16 cellular contexts compared by ENCODE assay signal in genomic region chr17:77370536-77370935, GRCh38.
DNase-seq lines count a peak whose midpoint lies in the region; ATAC-seq, FAIRE-seq and TF ChIP-seq lines count a peak whose summit lies in the region.
"Had no signal": no experiment of that assay in that cellular context is flagged by ENCODE, and none has a peak within 500 bp of the region (broad histone marks: within the 10 kb centered on the region; RNA-seq: fewer than 3 reads in every experiment).

No MANE protein-coding gene starts in this region.

- H3K9ac ChIP-seq in IMR-90 (ENCODE audit: low read depth, low read length) = no peak overlapping the region

- 0 out of 3 replicates have a peak overlapping the region, but pooled peaks have one; percentile 10 for H2BK15ac ChIP-seq in IMR-90 (ENCODE audit: low read depth, low read length)

- no peak overlapping the region for H3K27ac Mint-ChIP-seq in activated CD4-positive, alpha-beta T cell treated with anti-CD3 and anti-CD28 coated beads, Interleukin-2, amount 10 ng/mL, durations not matched to agents 7 days and 5 days

- H3K27me3 ChIP-seq in IMR-90 (ENCODE audit: control insufficient read depth, insufficient read depth, low read length) (no peaks in the 10 kb centered on the region), ovary (no peaks in the 10 kb centered on the region), brain microvascular endothelial cell (replicated peaks) (no peaks in the 10 kb centered on the region)
- H3K27me3 ChIP-seq: BE2C had no signal

- no peak overlapping the region for H2BK5ac ChIP-seq in IMR-90 (ENCODE audit: low read depth, low read length, poor library complexity, severe bottlenecking)

- no peak overlapping the region for H2AK9ac ChIP-seq in IMR-90 (replicated peaks; ENCODE audit: low read depth, low read length, poor library complexity)

- no peaks in the 10 kb centered on the region for H3K9me3 Mint-ChIP-seq in activated CD4-positive, alpha-beta T cell treated with anti-CD3 and anti-CD28 coated beads, Interleukin-2, amount 10 ng/mL, durations not matched to agents 7 days and 5 days
- H3K9me3 Mint-ChIP-seq: effector memory CD8-positive, alpha-beta T cell had no signal

- in situ Hi-C loops in IMR-90 (cut with MboI; ENCODE audit: low sequenced_read_pairs) = no loop called here
- in situ Hi-C loops in brain microvascular endothelial cell (cut with HindIII; ENCODE audit: low pct_ligation_motif_present, low sequenced_read_pairs) = no loop called here

- no peak overlapping the region for H3K18ac ChIP-seq in IMR-90 (ENCODE audit: low read depth, low read length)

- H3K4me2 ChIP-seq in A549 = no peak overlapping the region
- H3K4me2 ChIP-seq in IMR-90 (ENCODE audit: low read depth, low read length) = no peak overlapping the region

- peaks cover 57% of the 10 kb centered on the region for H3K4me1 Mint-ChIP-seq in activated CD4-positive, alpha-beta T cell treated with anti-CD3 and anti-CD28 coated beads, Interleukin-2, amount 10 ng/mL, durations not matched to agents 7 days and 5 days

- no peak overlapping the region for H2AK5ac ChIP-seq in IMR-90 (ENCODE audit: low read depth, low read length)

- H2BK120ac ChIP-seq in IMR-90 (ENCODE audit: low read depth, low read length) = peak overlapping the region; percentile 20; the same call in 1 of the 2 replicates

- no peak overlapping the region for H2AFZ ChIP-seq in IMR-90 (replicated peaks; ENCODE audit: low read length, poor library complexity)

- H3K4me3 ChIP-seq in A549 = no peak overlapping the region
- H3K4me3 ChIP-seq in IMR-90 (ENCODE audit: insufficient read depth, low read depth, low read length) = no peak overlapping the region
- H3K4me3 ChIP-seq in ovary = no peak overlapping the region
- no peak overlapping the region for H3K4me3 ChIP-seq in brain microvascular endothelial cell (ENCODE audit: low read depth, low read length)

- 84% methylated on average over 9 of the region's 9 CpGs for WGBS in A549 (ENCODE audit: missing lambda C conversion rate)
- WGBS in IMR-90 (ENCODE audit: extremely low coverage in 2 of 2, insufficient read length in 1 of 2), 2 experiments = 86% methylated on average over 3 of the region's 9 CpGs; no CpG with 5 or more reads in 1 of the 2 experiments
- WGBS in ovary, 3 donors = 60 to 78% (median 65%) methylated on average over 9 of the region's 9 CpGs

- H4K5ac ChIP-seq in IMR-90 (ENCODE audit: low read depth, low read length) = no peak overlapping the region

- H3K36me3 Mint-ChIP-seq in activated CD4-positive, alpha-beta T cell treated with anti-CD3 and anti-CD28 coated beads, Interleukin-2, amount 10 ng/mL, durations not matched to agents 7 days and 5 days (ENCODE audit: low read depth) = peaks cover 14% of the 10 kb centered on the region

- peaks cover 7% of the 10 kb centered on the region for H3K27me3 Mint-ChIP-seq in activated CD4-positive, alpha-beta T cell treated with anti-CD3 and anti-CD28 coated beads, Interleukin-2, amount 10 ng/mL, durations not matched to agents 7 days and 5 days
- H3K27me3 Mint-ChIP-seq: effector memory CD8-positive, alpha-beta T cell had no signal

- H3K14ac ChIP-seq in IMR-90 (replicated peaks; ENCODE audit: low read depth, low read length) = peak overlapping the region; percentile 74; the same call in 1 of the 2 replicates

- TF ChIP-seq EP300 in A549 (IDR thresholded peaks at IDR 0.05) (no peak), ovary (IDR thresholded peaks at IDR 0.05) (no peak)

- H3K4me1 ChIP-seq in A549 (peaks cover 83% of the 10 kb centered on the region), IMR-90 (ENCODE audit: control insufficient read depth, insufficient read depth, low read length) (peaks cover 36% of the 10 kb centered on the region), ovary (ENCODE audit: insufficient read depth) (peaks cover 37% of the 10 kb centered on the region)

- H3K36me3 ChIP-seq in IMR-90 (ENCODE audit: control insufficient read depth, insufficient read depth, low read length) = no peaks in the 10 kb centered on the region; the same call in 1 of the 2 replicates
- no peaks in the 10 kb centered on the region for H3K36me3 ChIP-seq in ovary
- H3K36me3 ChIP-seq in brain microvascular endothelial cell (replicated peaks) = no peaks in the 10 kb centered on the region
- H3K36me3 ChIP-seq: BE2C had no signal

- intact Hi-C loops in IMR-90 (cut with micrococcal nuclease) = loop anchor here (5.0 kb wide), 1 partner anchor 278 kb away; no protein-coding TSS in a partner anchor
- intact Hi-C loops in ovary (cut with DNase I) = loop anchor here in 1 of 4 donors (10.0 kb wide), 1 partner anchor 54 kb away; no protein-coding TSS in a partner anchor

- CTCF ChIA-PET in A549 (lab: Yijun Ruan, JAX) (interaction anchor here (0.8 to 1.9 kb wide), 4 partner anchors 35 to 59 kb away, joined by 3 to 8 read pairs (median 4); no protein-coding TSS in a partner anchor), IMR-90 (lab: Yijun Ruan, JAX) (no interaction called here)
- CTCF ChIA-PET in activated CD4-positive, alpha-beta T cell treated with anti-CD3 and anti-CD28 coated beads, Interleukin-2, amount 10 ng/mL, durations not matched to agents 7 days and 5 days (lab: Charles Lee) = interaction anchor here (0.7 to 1.5 kb wide), 8 partner anchors 12 to 124 kb away, joined by 3 to 5 read pairs (median 3); no protein-coding TSS in a partner anchor

- peak overlapping the region; percentile 3 to 54; a peak in 4 of 6 replicates for H3K27ac ChIP-seq in A549
- H3K27ac ChIP-seq in IMR-90 (ENCODE audit: insufficient read depth, low read length) = no peak overlapping the region
- peak overlapping the region; percentile 4 for H3K27ac ChIP-seq in epithelial cell of prostate
- peak overlapping the region in 1 of 2 donors; percentile 89 for H3K27ac ChIP-seq in ovary
- no peak overlapping the region for H3K27ac ChIP-seq in brain microvascular endothelial cell
- H3K27ac ChIP-seq: HL-60 had no signal

- TF ChIP-seq RAD21 in A549 (conservative IDR thresholded peaks at IDR 0.05 in 1 of 2, IDR thresholded peaks at IDR 0.05 in 1 of 2) = no peak
- no peak for TF ChIP-seq RAD21 in IMR-90 (IDR thresholded peaks at IDR 0.05; ENCODE audit: low read length)

- dilution Hi-C loops in IMR-90 (cut with HindIII; ENCODE audit: low sequenced_read_pairs, unreplicated experiment) = no loop called here

- POLR2A ChIA-PET in A549 (lab: Yijun Ruan, JAX) (no interaction called here), IMR-90 (lab: Charles Lee; ENCODE audit: unreplicated experiment) (interaction anchor here (0.6 kb wide), 1 partner anchor 66 kb away, joined by 6 read pairs; no protein-coding TSS in a partner anchor)
- POLR2A ChIA-PET in activated CD4-positive, alpha-beta T cell treated with anti-CD3 and anti-CD28 coated beads, Interleukin-2, amount 10 ng/mL, durations not matched to agents 7 days and 5 days (lab: Charles Lee) = no interaction called here

- peak overlapping the region; percentile 24 for H4K91ac ChIP-seq in IMR-90 (ENCODE audit: insufficient read depth, low read depth, low read length)

- H4K20me1 ChIP-seq in IMR-90 (ENCODE audit: insufficient read depth, low read length) = peaks cover 31% of the 10 kb centered on the region

- TF ChIP-seq POLR2A in A549 (IDR thresholded peaks at IDR 0.05; ENCODE audit: low read length) = no peak
- no peak for TF ChIP-seq POLR2A in IMR-90 (IDR thresholded peaks at IDR 0.05; ENCODE audit: low read depth, low read length)
- TF ChIP-seq POLR2A in ovary (IDR thresholded peaks at IDR 0.05) = no peak

- DNase-seq in A549 (ENCODE audit: low read depth in 1 of 2, low spot score in 1 of 2) (no peak), IMR-90 (no peak), epithelial cell of prostate (ENCODE audit: low read depth, low spot score) (no peak), ovary (peak in 3 of 5 donors; percentile 19 to 32 (median 31)), brain microvascular endothelial cell (no peak), LoVo (ENCODE audit: low spot score) (no peak)
- DNase-seq in activated CD4-positive, alpha-beta T cell treated with anti-CD3 and anti-CD28 coated beads, Interleukin-2, amount 10 ng/mL, durations not matched to agents 7 days and 5 days = no peak
- DNase-seq: activated CD4-positive, alpha-beta T cell treated with anti-CD3 and anti-CD28 coated beads for 48 hours; effector memory CD8-positive, alpha-beta T cell; GDM1; head of caudate nucleus; mammary epithelial cell; NCI-H524 had no signal

- H4K8ac ChIP-seq in IMR-90 (ENCODE audit: low read depth in 2 of 2, low read length in 2 of 2) = no peak overlapping the region; a peak in 1 of 4 replicates

- BruUV-seq in IMR-90 (replicated peaks; lab: Mats Ljungman, UMichigan) = no TSS peak

- no peak for FAIRE-seq in A549 (lab: Jason Lieb, UNC)

- H2BK20ac ChIP-seq in IMR-90 (ENCODE audit: low read depth, low read length) = no peak overlapping the region

- no peak overlapping the region for H3K56ac ChIP-seq in IMR-90 (ENCODE audit: extremely low read depth, insufficient read depth, low read length)

- H3K4me3 Mint-ChIP-seq in activated CD4-positive, alpha-beta T cell treated with anti-CD3 and anti-CD28 coated beads, Interleukin-2, amount 10 ng/mL, durations not matched to agents 7 days and 5 days = no peak overlapping the region

- TF ChIP-seq CTCF in A549 (IDR thresholded peaks at IDR 0.05) (no peak), IMR-90 (conservative IDR thresholded peaks at IDR 0.05; ENCODE audit: low read depth, low read length) (no peak), ovary (IDR thresholded peaks at IDR 0.05) (no peak), brain microvascular endothelial cell (IDR thresholded peaks at IDR 0.05; ENCODE audit: low read depth, low read length, missing control alignments) (no peak)

- ATAC-seq in A549 = no peak
- ATAC-seq in IMR-90 (ENCODE audit: low read depth) = no peak
- ATAC-seq in GM21526 (IDR thresholded peaks at IDR 0.05; ENCODE audit: low FRiP score, unreplicated experiment) = no peak
- ATAC-seq: effector memory CD8-positive, alpha-beta T cell had no signal

- peak overlapping the region; percentile 96 for H3K4ac ChIP-seq in IMR-90 (ENCODE audit: low read depth, low read length)

- H3K23ac ChIP-seq in IMR-90 (ENCODE audit: low read depth, low read length) = no peak overlapping the region; the same call in 1 of the 2 replicates

- H3K9me3 ChIP-seq in A549 (no peaks in the 10 kb centered on the region), IMR-90 (ENCODE audit: control insufficient read depth, insufficient read depth, low read length) (no peaks in the 10 kb centered on the region), ovary (no peaks in the 10 kb centered on the region)
- H3K9me3 ChIP-seq: BE2C had no signal

- H3K9me1 ChIP-seq in IMR-90 (ENCODE audit: insufficient read depth, low read length) = peaks cover 36% of the 10 kb centered on the region

- H3K79me1 ChIP-seq in IMR-90 (ENCODE audit: low read depth in 1 of 2, low read length in 2 of 2) = peaks cover 21 to 77% of the 10 kb centered on the region in 2 experiments

Comparison
In these comparisons a context has a peak if more than half of its experiments do, and no peak if none do; other contexts are left out.
1. DNase-seq: peak in ovary (3 of 5); none in A549 (0 of 2), IMR-90 (single experiment), epithelial cell of prostate (single experiment), brain microvascular endothelial cell (single experiment), LoVo (single experiment) and activated CD4-positive, alpha-beta T cell treated with anti-CD3 and anti-CD28 coated beads, Interleukin-2, amount 10 ng/mL, durations not matched to agents 7 days and 5 days (single experiment).
2. H3K27ac ChIP-seq: peak in A549 (2 of 2) and epithelial cell of prostate (single experiment); none in IMR-90 (single experiment) and brain microvascular endothelial cell (single experiment).